In the genomic region with DNA sequence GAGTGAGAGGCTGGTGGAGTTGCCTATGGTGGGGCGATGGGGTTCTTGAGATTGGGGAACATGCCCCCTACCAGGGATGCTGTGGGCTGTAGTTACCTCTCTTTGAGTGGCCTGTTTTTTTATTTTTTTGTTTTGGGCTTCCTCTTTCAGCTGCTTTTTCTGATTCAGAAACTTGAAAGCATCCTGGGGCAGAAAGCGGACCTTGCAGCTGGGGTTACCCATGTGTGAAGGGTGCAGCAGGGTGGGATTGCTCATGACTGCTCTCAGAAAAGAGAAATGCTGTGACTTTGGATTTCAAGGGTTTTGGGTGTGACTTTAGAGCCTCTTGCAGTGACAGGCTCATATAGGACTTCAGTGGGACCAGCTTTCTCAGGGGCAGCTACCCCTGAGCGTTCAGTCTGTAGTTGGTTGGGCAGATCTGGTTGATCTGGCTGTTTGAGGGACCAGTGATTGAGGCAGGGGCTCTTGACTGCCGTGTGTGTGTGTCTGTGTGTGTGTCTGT, we compare ENCODE assay signal across 8 cellular contexts. TPM values are rescaled to one million over a fixed set of nuclear protein-coding genes. Genes with fewer than 3 reads are reported as not detected.
DNase-seq lines count a peak whose midpoint lies in the region; ATAC-seq and TF ChIP-seq lines count a peak whose summit lies in the region.

No MANE protein-coding gene starts in this region.

- H3K27ac ChIP-seq in OCI-LY3 (ENCODE audit: low read length) (peak overlapping the region; percentile 96), fibroblast of lung (ENCODE audit: insufficient read depth, low read length) (peak overlapping the region; percentile 75)

- H3K79me2 ChIP-seq in OCI-LY3 (ENCODE audit: low read length): peaks cover 74% of the 10 kb centered on the region
- H3K79me2 ChIP-seq in fibroblast of lung (ENCODE audit: control insufficient read depth, insufficient read depth, low read length): peaks cover 70% of the 10 kb centered on the region

- DNase-seq in activated CD4-positive, alpha-beta T cell treated with anti-CD3 and anti-CD28 coated beads for 36 hours: peak; percentile 30
- no peak for DNase-seq in activated CD4-positive, alpha-beta T cell treated with anti-CD3 and anti-CD28 coated beads, Interleukin-2, amount 50 U/mL, for 1 hour
- DNase-seq in fibroblast of lung (ENCODE audit: low read depth in 2 of 2) (no peak), NCI-H2081 treated with DMSO at 0.1 percent for 48 hours (lab: John Stamatoyannopoulos, UW) (no peak)
- DNase-seq in stimulated activated CD8-positive, alpha-beta memory T cell treated with anti-CD3 and anti-CD28 coated beads, Interleukin-4, amount 100 ng/mL, for 48 hours: peak; percentile 38
- no peak for DNase-seq in NK-92 treated with Interleukin-12 subunit alpha and Interleukin-12 subunit beta, amount 100 ng/mL, for 24 hours (lab: John Stamatoyannopoulos, UW)

- intact Hi-C loops in activated CD4-positive, alpha-beta T cell treated with anti-CD3 and anti-CD28 coated beads for 36 hours (cut with DNase I, micrococcal nuclease): loop anchor here (2.0 to 10.0 kb wide), 4 partner anchors 68 to 698 kb away; a partner anchor contains a TSS

- H3K27me3 ChIP-seq in OCI-LY3 (ENCODE audit: low read depth, low read length) (no peaks in the 10 kb centered on the region), fibroblast of lung (ENCODE audit: control insufficient read depth, insufficient read depth, low read length) (no peaks in the 10 kb centered on the region)

- peak overlapping the region; percentile 98 for H3K4me2 ChIP-seq in OCI-LY3 (ENCODE audit: low read length)
- H3K4me2 ChIP-seq in fibroblast of lung (ENCODE audit: extremely low read depth, insufficient read depth, low read length): peak overlapping the region; percentile 98

- peaks cover 25% of the 10 kb centered on the region for H3K36me3 Mint-ChIP-seq in activated CD4-positive, alpha-beta T cell treated with anti-CD3 and anti-CD28 coated beads for 36 hours (ENCODE audit: low read depth)

- peak overlapping the region; percentile 43 for H3K27ac Mint-ChIP-seq in activated CD4-positive, alpha-beta T cell treated with anti-CD3 and anti-CD28 coated beads for 36 hours

- no peak for TF ChIP-seq CTCF in OCI-LY3 (IDR thresholded peaks at IDR 0.05; ENCODE audit: low read depth, low read length)
- TF ChIP-seq CTCF in fibroblast of lung (conservative IDR thresholded peaks at IDR 0.05 in 1 of 2, IDR thresholded peaks at IDR 0.05 in 1 of 2; ENCODE audit: low read depth in 1 of 2, low read length in 2 of 2): no peak

- H3K9me3 ChIP-seq in OCI-LY3 (ENCODE audit: insufficient read depth, low read length): no peaks in the 10 kb centered on the region
- no peaks in the 10 kb centered on the region for H3K9me3 ChIP-seq in fibroblast of lung (ENCODE audit: control insufficient read depth, insufficient read depth, low read depth, low read length)

- ATAC-seq in activated CD4-positive, alpha-beta T cell treated with anti-CD3 and anti-CD28 coated beads for 36 hours: no peak
- ATAC-seq in HG02610 (IDR thresholded peaks at IDR 0.05; ENCODE audit: unreplicated experiment): peak; percentile 54

- H3K36me3 ChIP-seq in OCI-LY3 (replicated peaks; ENCODE audit: low read depth, low read length) (peaks cover 47% of the 10 kb centered on the region), fibroblast of lung (ENCODE audit: control insufficient read depth, insufficient read depth, low read length) (peaks cover 6% of the 10 kb centered on the region)

- no peaks in the 10 kb centered on the region for H3K27me3 Mint-ChIP-seq in activated CD4-positive, alpha-beta T cell treated with anti-CD3 and anti-CD28 coated beads for 36 hours

- H3K4me3 Mint-ChIP-seq in activated CD4-positive, alpha-beta T cell treated with anti-CD3 and anti-CD28 coated beads for 36 hours: peak overlapping the region; percentile 86

- no peaks in the 10 kb centered on the region for H3K9me3 Mint-ChIP-seq in activated CD4-positive, alpha-beta T cell treated with anti-CD3 and anti-CD28 coated beads for 36 hours (ENCODE audit: low read depth)

- H3K4me1 Mint-ChIP-seq in activated CD4-positive, alpha-beta T cell treated with anti-CD3 and anti-CD28 coated beads for 36 hours: peaks cover 63% of the 10 kb centered on the region

- peaks cover 47% of the 10 kb centered on the region for H4K20me1 ChIP-seq in OCI-LY3 (ENCODE audit: insufficient read depth, low read length)
- H4K20me1 ChIP-seq in fibroblast of lung (ENCODE audit: control insufficient read depth, extremely low read depth, insufficient read depth, low read length): peaks cover 2% of the 10 kb centered on the region

- POLR2A ChIA-PET in activated CD4-positive, alpha-beta T cell treated with anti-CD3 and anti-CD28 coated beads for 36 hours (lab: Charles Lee): interaction anchor here (0.6 to 0.7 kb wide), 3 partner anchors 13 to 684 kb away, joined by 3 to 6 read pairs (median 4); no protein-coding TSS in a partner anchor

- no peak overlapping the region for H2AFZ ChIP-seq in OCI-LY3 (ENCODE audit: low read depth, low read length)
- H2AFZ ChIP-seq in fibroblast of lung (ENCODE audit: low read length): no peak overlapping the region

- H3K4me1 ChIP-seq in OCI-LY3 (ENCODE audit: low read length) (peaks cover 54% of the 10 kb centered on the region), fibroblast of lung (ENCODE audit: control insufficient read depth, extremely low read depth, insufficient read depth, low read length) (peaks cover 16% of the 10 kb centered on the region)

- CTCF ChIA-PET in activated CD4-positive, alpha-beta T cell treated with anti-CD3 and anti-CD28 coated beads for 36 hours (lab: Charles Lee): interaction anchor here (0.6 to 2.2 kb wide), 7 partner anchors 29 to 692 kb away, joined by 3 to 6 read pairs (median 4); no protein-coding TSS in a partner anchor

- H3K9ac ChIP-seq in OCI-LY3 (ENCODE audit: low read length): peak overlapping the region; percentile 93
- H3K9ac ChIP-seq in fibroblast of lung (ENCODE audit: insufficient read depth, low read length): peak overlapping the region; percentile 78

- H3K4me3 ChIP-seq in OCI-LY3 (ENCODE audit: low read length): peak overlapping the region; percentile 85
- H3K4me3 ChIP-seq in fibroblast of lung (replicated peaks in 1 of 4; ENCODE audit: control extremely low read depth in 1 of 4, insufficient read depth in 1 of 4, low read depth in 3 of 4, low read length in 4 of 4): peak overlapping the region; percentile 64 to 83 (median 80)

RNA-seq across cellular contexts. Expression of a gene that starts 1.8 kb away (rescaled TPM):
- 10 to 100 TPM; 20.1 to 22.9 TPM for total RNA-seq in activated CD4-positive, alpha-beta T cell treated with anti-CD3 and anti-CD28 coated beads for 36 hours
- 20.0 and 33.9 TPM in 2 replicates for total RNA-seq in fibroblast of lung
- polyA plus RNA-seq in fibroblast of lung: 16.0 and 16.8 TPM in 2 replicates
- 19.7 and 20.4 TPM in 2 replicates for polyA plus RNA-seq in fibroblast of lung (2012)
- 148 and 253 TPM in 2 replicates for polyA minus RNA-seq in fibroblast of lung (ENCODE audit: low replicate concordance)

Comparison
In these comparisons a context has a peak if more than half of its experiments do, and no peak if none do; other contexts are left out.
1. DNase-seq: peak in activated CD4-positive, alpha-beta T cell treated with anti-CD3 and anti-CD28 coated beads for 36 hours (single experiment) and stimulated activated CD8-positive, alpha-beta memory T cell treated with anti-CD3 and anti-CD28 coated beads, Interleukin-4, amount 100 ng/mL, for 48 hours (single experiment); none in activated CD4-positive, alpha-beta T cell treated with anti-CD3 and anti-CD28 coated beads, Interleukin-2, amount 50 U/mL, for 1 hour (single experiment), fibroblast of lung (0 of 2), NCI-H2081 treated with DMSO at 0.1 percent for 48 hours (single experiment) and NK-92 treated with Interleukin-12 subunit alpha and Interleukin-12 subunit beta, amount 100 ng/mL, for 24 hours (single experiment).